Comparison of ENCODE assay signal across 11 cellular contexts in genomic region chr11:415640-416041, GRCh38. TPM values are rescaled to one million over a fixed set of nuclear protein-coding genes. Genes with fewer than 3 reads are reported as not detected.
DNase-seq lines count a peak whose midpoint lies in the region; ATAC-seq, FAIRE-seq and TF ChIP-seq lines count a peak whose summit lies in the region.
"Had no signal": no experiment of that assay in that cellular context is flagged by ENCODE, and none has a peak within 500 bp of the region (broad histone marks: within the 10 kb centered on the region; RNA-seq: fewer than 3 reads in every experiment).

No MANE protein-coding gene starts in this region.

- FAIRE-seq in GM12892 (lab: Jason Lieb, UNC), result no peak
- FAIRE-seq: A549, endometrium had no signal

- H3K4me3 Mint-ChIP-seq in activated CD4-positive, alpha-beta T cell treated with anti-CD3 and anti-CD28 coated beads for 36 hours, result peak overlapping the region; percentile 85
- peak overlapping the region; percentile 90 for H3K4me3 Mint-ChIP-seq in activated T-cell treated with anti-CD3 and anti-CD28 coated beads, Interleukin-2, amount 50 U/mL, for 4 hours

- H3K36me3 ChIP-seq in subcutaneous abdominal adipose tissue (ENCODE audit: control insufficient read depth in 5 of 5, insufficient read depth in 5 of 5, low read length in 5 of 5), result no peaks in the 10 kb centered on the region

- DNase-seq in activated CD4-positive, alpha-beta T cell treated with anti-CD3 and anti-CD28 coated beads for 36 hours, result peak; percentile 37
- no peak for DNase-seq in activated CD4-positive, alpha-beta T cell treated with anti-CD3 and anti-CD28 coated beads for 1 hour
- no peak for DNase-seq in activated T-cell treated with anti-CD3 and anti-CD28 coated beads, Interleukin-2, amount 50 U/mL, for 4 hours
- DNase-seq in left colon, result peak in 1 of 2 donors; percentile 28
- no peak for DNase-seq in GM12892 (ENCODE audit: insufficient read length)

- no peaks in the 10 kb centered on the region for H3K27me3 Mint-ChIP-seq in activated CD4-positive, alpha-beta T cell treated with anti-CD3 and anti-CD28 coated beads for 36 hours
- H3K27me3 Mint-ChIP-seq in activated T-cell treated with anti-CD3 and anti-CD28 coated beads, Interleukin-2, amount 50 U/mL, for 4 hours (ENCODE audit: low read depth), result no peaks in the 10 kb centered on the region

- POLR2A ChIA-PET in activated CD4-positive, alpha-beta T cell treated with anti-CD3 and anti-CD28 coated beads for 36 hours (lab: Charles Lee), result interaction anchor here (1.6 kb wide), 1 partner anchor 8 kb away, joined by 7 read pairs; no protein-coding TSS in a partner anchor

- H3K9me3 ChIP-seq in subcutaneous abdominal adipose tissue (ENCODE audit: control insufficient read depth in 5 of 5, low read length in 5 of 5), result no peaks in the 10 kb centered on the region
- H3K9me3 ChIP-seq: A549 had no signal

- H3K27me3 ChIP-seq in subcutaneous abdominal adipose tissue (ENCODE audit: control insufficient read depth in 5 of 5, insufficient read depth in 4 of 5, low read length in 5 of 5), result peaks cover 14 to 38% (median 21%) of the 10 kb centered on the region in 5 donors

- peak overlapping the region in 2 of 5 donors; percentile 53 to 55 for H3K9ac ChIP-seq in subcutaneous abdominal adipose tissue (ENCODE audit: low read length in 5 of 5)
- H3K9ac ChIP-seq: KMS-11 had no signal

- no peaks in the 10 kb centered on the region for H3K36me3 Mint-ChIP-seq in activated CD4-positive, alpha-beta T cell treated with anti-CD3 and anti-CD28 coated beads for 36 hours (ENCODE audit: low read depth)
- H3K36me3 Mint-ChIP-seq in activated T-cell treated with anti-CD3 and anti-CD28 coated beads, Interleukin-2, amount 50 U/mL, for 4 hours (ENCODE audit: insufficient read depth), result no peaks in the 10 kb centered on the region

- intact Hi-C loops in activated CD4-positive, alpha-beta T cell treated with anti-CD3 and anti-CD28 coated beads for 36 hours (cut with DNase I, micrococcal nuclease), result loop anchor here in 1 of 2 experiments (1.0 to 2.0 kb wide), 2 partner anchors 33 to 91 kb away; partner anchors contain the start of gene RNH1
- intact Hi-C loops in left colon (cut with DNase I, micrococcal nuclease), result no loop called here

- peak overlapping the region in 4 of 5 donors; percentile 44 to 82 (median 64) for H3K4me3 ChIP-seq in subcutaneous abdominal adipose tissue (ENCODE audit: low read depth in 1 of 5, low read length in 5 of 5)

- H3K4me1 ChIP-seq in subcutaneous abdominal adipose tissue (ENCODE audit: control insufficient read depth in 5 of 5, insufficient read depth in 5 of 5, low read length in 5 of 5), result peaks cover 0 to 44% (median 30%) of the 10 kb centered on the region in 5 donors

- peak overlapping the region; percentile 74 for H3K27ac Mint-ChIP-seq in activated CD4-positive, alpha-beta T cell treated with anti-CD3 and anti-CD28 coated beads for 36 hours

- TF ChIP-seq POLR2A in GM12892 (IDR thresholded peaks at IDR 0.05; ENCODE audit: low read depth, low read length), result no peak

- CTCF ChIA-PET in activated CD4-positive, alpha-beta T cell treated with anti-CD3 and anti-CD28 coated beads for 36 hours (lab: Charles Lee), result interaction anchor here (1.2 to 1.6 kb wide), 2 partner anchors 9 to 11 kb away, joined by 5 read pairs; no protein-coding TSS in a partner anchor

- H3K9me3 Mint-ChIP-seq in activated CD4-positive, alpha-beta T cell treated with anti-CD3 and anti-CD28 coated beads for 36 hours (ENCODE audit: low read depth), result no peaks in the 10 kb centered on the region
- no peaks in the 10 kb centered on the region for H3K9me3 Mint-ChIP-seq in activated T-cell treated with anti-CD3 and anti-CD28 coated beads, Interleukin-2, amount 50 U/mL, for 4 hours

- H3K27ac ChIP-seq in subcutaneous abdominal adipose tissue (ENCODE audit: low read depth, low read length), result peak overlapping the region; percentile 46
- H3K27ac ChIP-seq: KMS-11 had no signal

- ATAC-seq in activated CD4-positive, alpha-beta T cell treated with anti-CD3 and anti-CD28 coated beads for 36 hours, result peak; percentile 0
- no peak for ATAC-seq in activated T-cell treated with anti-CD3 and anti-CD28 coated beads, Interleukin-2, amount 50 U/mL, for 4 hours
- ATAC-seq in left colon, result peak; percentile 4
- no peak for ATAC-seq in HG03039 (IDR thresholded peaks at IDR 0.05; ENCODE audit: unreplicated experiment)
- ATAC-seq in HG02852 (IDR thresholded peaks at IDR 0.05; ENCODE audit: unreplicated experiment), result no peak

- H3K4me1 Mint-ChIP-seq in activated CD4-positive, alpha-beta T cell treated with anti-CD3 and anti-CD28 coated beads for 36 hours, result peaks cover 32% of the 10 kb centered on the region
- peaks cover 31% of the 10 kb centered on the region for H3K4me1 Mint-ChIP-seq in activated T-cell treated with anti-CD3 and anti-CD28 coated beads, Interleukin-2, amount 50 U/mL, for 4 hours (ENCODE audit: low read depth)

RNA-seq across cellular contexts. Expression of gene SIGIRR, which starts 0.8 kb away (rescaled TPM):
- total RNA-seq in activated CD4-positive, alpha-beta T cell treated with anti-CD3 and anti-CD28 coated beads for 36 hours, result 10 to 100 TPM; 33.0 to 34.9 TPM
- 10 to 100 TPM; 26.7 to 29.3 (median 29.2) TPM for total RNA-seq in activated T-cell treated with anti-CD3 and anti-CD28 coated beads, Interleukin-2, amount 50 U/mL, for 4 hours
- 100 to 1,000 TPM; 123 to 152 TPM for total RNA-seq in left colon
- polyA plus RNA-seq in GM12892 (2012; ENCODE audit: missing spikeins), result 4.6 TPM

RNA-seq across cellular contexts. Expression of gene PKP3, which starts 21.6 kb away (rescaled TPM):
- total RNA-seq in activated CD4-positive, alpha-beta T cell treated with anti-CD3 and anti-CD28 coated beads for 36 hours, result under 1 TPM; 0.07 to 0.18 TPM
- under 1 TPM; 0.11 to 0.40 (median 0.16) TPM for total RNA-seq in activated T-cell treated with anti-CD3 and anti-CD28 coated beads, Interleukin-2, amount 50 U/mL, for 4 hours
- 100 to 1,000 TPM; 168 to 194 TPM for total RNA-seq in left colon
- polyA plus RNA-seq in GM12892 (2012; ENCODE audit: missing spikeins), result not detected

RNA-seq across cellular contexts. Expression of gene ANO9, which starts 26.2 kb away (rescaled TPM):
- 10 to 100 TPM; 31.7 to 38.8 TPM for total RNA-seq in activated CD4-positive, alpha-beta T cell treated with anti-CD3 and anti-CD28 coated beads for 36 hours
- 10 to 100 TPM; 16.5 to 21.7 (median 20.4) TPM for total RNA-seq in activated T-cell treated with anti-CD3 and anti-CD28 coated beads, Interleukin-2, amount 50 U/mL, for 4 hours
- total RNA-seq in left colon, result 100 to 1,000 TPM; 141 to 180 TPM
- 32.2 TPM for polyA plus RNA-seq in GM12892 (2012; ENCODE audit: missing spikeins)

RNA-seq across cellular contexts. Expression of gene PTDSS2, which starts 34.4 kb away (rescaled TPM):
- total RNA-seq in activated CD4-positive, alpha-beta T cell treated with anti-CD3 and anti-CD28 coated beads for 36 hours, result 10 to 100 TPM; 14.8 to 18.8 TPM
- total RNA-seq in activated T-cell treated with anti-CD3 and anti-CD28 coated beads, Interleukin-2, amount 50 U/mL, for 4 hours, result 10 to 100 TPM; 25.7 to 30.9 (median 29.1) TPM
- total RNA-seq in left colon, result 10 to 100 TPM; 23.3 to 27.4 TPM
- polyA plus RNA-seq in GM12892 (2012; ENCODE audit: missing spikeins), result 7.3 TPM

RNA-seq across cellular contexts. Expression of gene B4GALNT4, which starts 46.3 kb away (rescaled TPM):
- 1 to 10 TPM; 3.8 to 6.6 TPM for total RNA-seq in activated CD4-positive, alpha-beta T cell treated with anti-CD3 and anti-CD28 coated beads for 36 hours
- total RNA-seq in activated T-cell treated with anti-CD3 and anti-CD28 coated beads, Interleukin-2, amount 50 U/mL, for 4 hours, result 1 to 10 TPM; 3.8 to 6.1 (median 5.5) TPM
- 1 to 10 TPM; 2.4 to 3.3 TPM for total RNA-seq in left colon
- polyA plus RNA-seq in GM12892 (2012; ENCODE audit: missing spikeins), result not detected

Comparison
In these comparisons a context has a peak if more than half of its experiments do, and no peak if none do; other contexts are left out.
1. ATAC-seq: peak in activated CD4-positive, alpha-beta T cell treated with anti-CD3 and anti-CD28 coated beads for 36 hours (single experiment) and left colon (single experiment); none in activated T-cell treated with anti-CD3 and anti-CD28 coated beads, Interleukin-2, amount 50 U/mL, for 4 hours (0 of 2), HG03039 (single experiment) and HG02852 (single experiment).
2. RNA of gene PKP3, which starts 21.6 kb away (total RNA-seq): 168 to 194 TPM in left colon; 0.07 to 0.18 TPM in activated CD4-positive, alpha-beta T cell treated with anti-CD3 and anti-CD28 coated beads for 36 hours and 0.11 to 0.40 TPM in activated T-cell treated with anti-CD3 and anti-CD28 coated beads, Interleukin-2, amount 50 U/mL, for 4 hours; every median in the first group is over 100 times any median in the second.